ENCODE assay signal across 17 cellular contexts in genomic region chr2:62071126-62071598, GRCh38.
DNase-seq lines count a peak whose midpoint lies in the region; ATAC-seq, FAIRE-seq and TF ChIP-seq lines count a peak whose summit lies in the region.
"Had no signal": no experiment of that assay in that cellular context is flagged by ENCODE, and none has a peak within 500 bp of the region (broad histone marks: within the 10 kb centered on the region; RNA-seq: fewer than 3 reads in every experiment).

No MANE protein-coding gene starts in this region.

- H3K9ac ChIP-seq in PC-3 (ENCODE audit: low read length) (no peak overlapping the region), endothelial cell of umbilical vein (replicated peaks; ENCODE audit: extremely low read depth, insufficient read depth, low read length) (no peak overlapping the region)
- H3K9ac ChIP-seq: BLaER1 treated with 17β-estradiol and CSF1 and Interleukin-3, amounts not matched to agents 10 nM and 100 nM had no signal

- H3K9me3 ChIP-seq in PC-3 (ENCODE audit: low read length) (no peaks in the 10 kb centered on the region), endothelial cell of umbilical vein (replicated peaks; ENCODE audit: control insufficient read depth, insufficient read depth, low read length) (no peaks in the 10 kb centered on the region), sigmoid colon (peaks cover 0 to 3% (median 0%) of the 10 kb centered on the region in 4 donors), stomach (peaks cover 0 to 13% (median 5%) of the 10 kb centered on the region in 4 donors)

- BruUV-seq in PC-3 (replicated peaks; lab: Mats Ljungman, UMichigan), result no TSS peak
- no TSS peak for BruUV-seq in endothelial cell of umbilical vein (replicated peaks; lab: Mats Ljungman, UMichigan)

- TF ChIP-seq EP300 in sigmoid colon (IDR thresholded peaks at IDR 0.05) (peak in 3 of 4 donors; percentile 43 to 84 (median 70)), stomach (IDR thresholded peaks at IDR 0.05) (no peak)

- H3K27me3 Mint-ChIP-seq in immature natural killer cell (ENCODE audit: low read depth in 3 of 3), result peaks cover 0 to 2% (median 1%) of the 10 kb centered on the region in 3 donors
- H3K27me3 Mint-ChIP-seq: IgD-negative memory B cell had no signal

- dilution Hi-C loops in endothelial cell of umbilical vein (cut with MboI; ENCODE audit: extremely low pct_ligation_motif_present, low sequenced_read_pairs), result no loop called here

- ATAC-seq in PC-3, result no peak
- ATAC-seq in GM19467 (IDR thresholded peaks at IDR 0.05; ENCODE audit: unreplicated experiment), result no peak
- ATAC-seq: HCT116 had no signal

- H3K9me3 Mint-ChIP-seq in immature natural killer cell, result no peaks in the 10 kb centered on the region

- H4K20me1 ChIP-seq in PC-3 (ENCODE audit: low read length), result no peaks in the 10 kb centered on the region
- no peaks in the 10 kb centered on the region for H4K20me1 ChIP-seq in endothelial cell of umbilical vein (replicated peaks; ENCODE audit: control insufficient read depth, extremely low read depth, insufficient read depth, low read length)
- H4K20me1 ChIP-seq: BLaER1 treated with 17β-estradiol and CSF1 and Interleukin-3, amounts not matched to agents 10 nM and 100 nM had no signal

- no peaks in the 10 kb centered on the region for H3K36me3 ChIP-seq in PC-3 (ENCODE audit: low read depth, low read length)
- peaks cover 0 to 4% of the 10 kb centered on the region in 2 experiments for H3K36me3 ChIP-seq in endothelial cell of umbilical vein (ENCODE audit: control insufficient read depth in 2 of 2, extremely low read depth in 1 of 2, insufficient read depth in 2 of 2, low read length in 2 of 2)
- H3K36me3 ChIP-seq in sigmoid colon, result no peaks in the 10 kb centered on the region
- peaks cover 0 to 10% (median 7%) of the 10 kb centered on the region in 4 donors for H3K36me3 ChIP-seq in stomach

- peak overlapping the region in 1 of 6 donors; percentile 7 for H3K27ac Mint-ChIP-seq in immature natural killer cell
- H3K27ac Mint-ChIP-seq: IgD-negative memory B cell had no signal

- peaks cover 3 to 12% (median 7%) of the 10 kb centered on the region in 3 donors for H3K36me3 Mint-ChIP-seq in immature natural killer cell

- H3K79me2 ChIP-seq in PC-3 (ENCODE audit: low read length) (no peaks in the 10 kb centered on the region), endothelial cell of umbilical vein (ENCODE audit: control insufficient read depth, insufficient read depth, low read length) (no peaks in the 10 kb centered on the region)

- DNase-seq in EL (peak; percentile 27), PC-3 (peak; percentile 34), endothelial cell of umbilical vein (ENCODE audit: low read depth, low spot score) (peak; percentile 14), sigmoid colon (no peak), immature natural killer cell (no peak), stomach (no peak), NAMALWA (ENCODE audit: low spot score) (no peak)
- DNase-seq: ACHN; NCI-H1436 treated with DMSO at 0.1 percent for 48 hours; NCI-H226; NCI-H526 treated with DMSO at 0.1 percent for 48 hours; NK-92 treated with Interleukin-12 subunit alpha and Interleukin-12 subunit beta, amount 100 ng/mL, for 24 hours; PC-9 had no signal

- H3K27me3 ChIP-seq in PC-3 (ENCODE audit: low read length) (no peaks in the 10 kb centered on the region), endothelial cell of umbilical vein (ENCODE audit: control insufficient read depth in 2 of 2, insufficient read depth in 2 of 2, low read length in 2 of 2) (no peaks in the 10 kb centered on the region), sigmoid colon (no peaks in the 10 kb centered on the region), stomach (no peaks in the 10 kb centered on the region)
- H3K27me3 ChIP-seq: BLaER1 treated with 17β-estradiol and CSF1 and Interleukin-3, amounts not matched to agents 10 nM and 100 nM had no signal

- H3K9me1 ChIP-seq in endothelial cell of umbilical vein (replicated peaks; ENCODE audit: control insufficient read depth, extremely low read depth, insufficient read depth, low read length), result no peaks in the 10 kb centered on the region

- H3K4me1 ChIP-seq in PC-3 (ENCODE audit: insufficient read depth, low read length) (no peaks in the 10 kb centered on the region), endothelial cell of umbilical vein (ENCODE audit: control insufficient read depth, extremely low read depth, insufficient read depth, low read length) (no peaks in the 10 kb centered on the region), sigmoid colon (peaks cover 0 to 40% (median 18%) of the 10 kb centered on the region in 4 donors), stomach (no peaks in the 10 kb centered on the region)
- H3K4me1 ChIP-seq: BLaER1 treated with 17β-estradiol and CSF1 and Interleukin-3, amounts not matched to agents 10 nM and 100 nM had no signal

- FAIRE-seq in endothelial cell of umbilical vein (lab: Jason Lieb, UNC), result no peak

- no peaks in the 10 kb centered on the region for H3F3A ChIP-seq in PC-3 (ENCODE audit: low read length, unreplicated experiment)

- 68 to 84% methylated on average over 6 of the region's 6 CpGs for WGBS in sigmoid colon, 2 donors
- 82 to 94% (median 90%) methylated on average over 6 of the region's 6 CpGs for WGBS in stomach, 5 donors

- CTCF ChIA-PET in PC-3 (lab: Charles Lee) (no interaction called here), endothelial cell of umbilical vein (lab: Charles Lee) (no interaction called here)

- TF ChIP-seq POLR2A in endothelial cell of umbilical vein (IDR thresholded peaks at IDR 0.05; ENCODE audit: low read depth, low read length) (no peak), sigmoid colon (IDR thresholded peaks at IDR 0.05) (no peak), stomach (IDR thresholded peaks at IDR 0.05) (no peak)

- H3K4me3 Mint-ChIP-seq in immature natural killer cell, result no peak overlapping the region
- H3K4me3 Mint-ChIP-seq: IgD-negative memory B cell had no signal

- H3K4me2 ChIP-seq in PC-3 (ENCODE audit: low read length) (no peak overlapping the region), endothelial cell of umbilical vein (ENCODE audit: insufficient read depth, low read length) (no peak overlapping the region)
- H3K4me2 ChIP-seq: BLaER1 treated with 17β-estradiol and CSF1 and Interleukin-3, amounts not matched to agents 10 nM and 100 nM; PC-9 had no signal

- H3K27ac ChIP-seq in PC-3 (ENCODE audit: low read length) (no peak overlapping the region), endothelial cell of umbilical vein (ENCODE audit: insufficient read depth, low read depth, low read length) (no peak overlapping the region), sigmoid colon (peak overlapping the region in 2 of 4 donors; percentile 44 to 62), stomach (no peak overlapping the region)
- H3K27ac ChIP-seq: BLaER1 treated with 17β-estradiol and CSF1 and Interleukin-3, amounts not matched to agents 10 nM and 100 nM; PC-9 had no signal

- intact Hi-C loops in PC-3 (cut with micrococcal nuclease) (no loop called here), endothelial cell of umbilical vein (cut with micrococcal nuclease) (no loop called here), sigmoid colon (cut with DNase I) (loop anchor here (5.0 kb wide), 1 partner anchor 59 kb away; no protein-coding TSS in a partner anchor), stomach (cut with DNase I; ENCODE audit: low total_unique reads) (no loop called here)

- TF ChIP-seq CTCF in PC-3 (conservative IDR thresholded peaks at IDR 0.05; ENCODE audit: low read depth, low read length) (no peak), endothelial cell of umbilical vein (IDR thresholded peaks at IDR 0.05; ENCODE audit: extremely low read depth in 1 of 2, insufficient read depth in 1 of 2, low read depth in 1 of 2, low read length in 2 of 2) (no peak), sigmoid colon (IDR thresholded peaks at IDR 0.05) (no peak), stomach (IDR thresholded peaks at IDR 0.05) (no peak)

- H3K4me1 Mint-ChIP-seq in immature natural killer cell, result peaks cover 18 to 37% of the 10 kb centered on the region in 2 donors

- no peak overlapping the region for H3K4me3 ChIP-seq in PC-3 (ENCODE audit: low read length)
- H3K4me3 ChIP-seq in endothelial cell of umbilical vein (replicated peaks in 1 of 3; ENCODE audit: insufficient read depth in 1 of 3, low read depth in 1 of 3, low read length in 3 of 3), result no peak overlapping the region
- no peak overlapping the region for H3K4me3 ChIP-seq in sigmoid colon
- no peak overlapping the region for H3K4me3 ChIP-seq in stomach
- H3K4me3 ChIP-seq: BLaER1 treated with 17β-estradiol and CSF1 and Interleukin-3, amounts not matched to agents 10 nM and 100 nM; PC-9 had no signal

- H2AFZ ChIP-seq in PC-3 (ENCODE audit: low read length) (no peak overlapping the region), endothelial cell of umbilical vein (ENCODE audit: low read depth, low read length) (no peak overlapping the region)
- H2AFZ ChIP-seq: PC-9 had no signal

- H3K9me2 ChIP-seq in PC-3 (replicated peaks; ENCODE audit: low read length), result no peaks in the 10 kb centered on the region

- POLR2A ChIA-PET in PC-3 (lab: Charles Lee; ENCODE audit: unreplicated experiment) (no interaction called here), endothelial cell of umbilical vein (lab: Charles Lee) (no interaction called here)

TF ChIP-seq in endothelial cell of umbilical vein, 7 proteins besides CTCF, POLR2A, EP300 and RAD21:
- TF ChIP-seq GATA2 (IDR thresholded peaks at IDR 0.05; ENCODE audit: insufficient read depth, insufficient read length, low read depth, low read length) (no peak), MYC (IDR thresholded peaks at IDR 0.05; ENCODE audit: low read depth, low read length) (no peak), MAX (IDR thresholded peaks at IDR 0.05; ENCODE audit: insufficient read depth, insufficient read length) (no peak), JUN (IDR thresholded peaks at IDR 0.05; ENCODE audit: borderline replicate concordance, insufficient read depth, insufficient read length, low read depth) (no peak), FOS (IDR thresholded peaks at IDR 0.05; ENCODE audit: borderline replicate concordance, insufficient read depth, low read length) (no peak), EZH2 (IDR thresholded peaks at IDR 0.05; ENCODE audit: borderline replicate concordance, low read depth, low read length, severe bottlenecking) (no peak), POLR2AphosphoS5 (IDR thresholded peaks at IDR 0.05; ENCODE audit: insufficient read depth, low read depth, low read length) (no peak)
TF ChIP-seq in endothelial cell of umbilical vein: peak in this region for 0.

Comparison
In these comparisons a context has a peak if more than half of its experiments do, and no peak if none do; other contexts are left out.
1. DNase-seq: peak in EL (single experiment), PC-3 (single experiment) and endothelial cell of umbilical vein (single experiment); none in sigmoid colon (single experiment), immature natural killer cell (0 of 3), stomach (single experiment) and NAMALWA (single experiment).